Comparison of ENCODE assay signal across 23 cellular contexts in the genomic region with DNA sequence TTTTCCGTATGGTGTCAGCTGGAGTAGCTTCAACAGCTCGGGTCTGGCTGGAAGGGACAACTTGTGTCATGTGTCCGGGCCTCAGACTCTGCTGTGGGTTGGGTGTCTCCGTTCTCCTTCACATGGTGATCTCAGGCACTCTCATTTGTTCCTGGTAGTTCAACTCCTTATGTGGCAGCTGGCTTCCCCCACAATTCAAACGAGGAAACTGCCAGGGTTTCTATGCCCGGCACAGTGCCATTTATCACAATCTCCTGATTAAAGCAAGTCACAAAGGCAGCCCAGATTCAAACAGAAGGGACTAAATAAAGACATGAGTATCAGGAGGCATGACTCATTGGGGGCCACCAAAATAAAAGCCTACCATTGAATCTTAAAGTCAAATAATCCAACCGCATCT. TPM values are rescaled to one million over a fixed set of nuclear protein-coding genes. Genes with fewer than 3 reads are reported as not detected.
A peak's percentile ranks its signal among the peaks of the same experiment; 100 is the strongest.
DNase-seq lines count a peak whose midpoint lies in the region; ATAC-seq and TF ChIP-seq lines count a peak whose summit lies in the region.
"Had no signal": no experiment of that assay in that cellular context is flagged by ENCODE, and none has a peak within 500 bp of the region (broad histone marks: within the 10 kb centered on the region; RNA-seq: fewer than 3 reads in every experiment).

No MANE protein-coding gene starts in this region.

- H3K27me3 ChIP-seq in esophagus muscularis mucosa: no peaks in the 10 kb centered on the region
- no peaks in the 10 kb centered on the region for H3K27me3 ChIP-seq in mucosa of stomach (ENCODE audit: control insufficient read depth, insufficient read depth, low read length)
- H3K27me3 ChIP-seq in spleen (replicated peaks in 1 of 7): peaks cover 0 to 18% (median 0%) of the 10 kb centered on the region in 7 donors
- H3K27me3 ChIP-seq: BLaER1 had no signal

- H3K27ac ChIP-seq in esophagus muscularis mucosa (replicated peaks in 1 of 4) (no peak overlapping the region), spleen (no peak overlapping the region)
- H3K27ac ChIP-seq: BLaER1, HL-60, lower lobe of right lung, suprapubic skin had no signal

- TF ChIP-seq EP300 in esophagus muscularis mucosa (IDR thresholded peaks at IDR 0.05): no peak

- H3K4me3 Mint-ChIP-seq in natural killer cell: no peak overlapping the region
- H3K4me3 Mint-ChIP-seq: activated CD4-positive, alpha-beta T cell treated with anti-CD3 and anti-CD28 coated beads for 36 hours; activated naive CD4-positive, alpha-beta T cell treated with anti-CD3 and anti-CD28 coated beads, Interleukin-2, amount 10 ng/mL, durations not matched to agents 7 days and 5 days; activated T-cell treated with anti-CD3 and anti-CD28 coated beads, Interleukin-2, amount 50 U/mL, for 72 hours had no signal

- TF ChIP-seq POLR2A in esophagus muscularis mucosa (IDR thresholded peaks at IDR 0.05; ENCODE audit: low read depth) (no peak), spleen (IDR thresholded peaks at IDR 0.05) (no peak)

- no peak overlapping the region for H3K4me3 ChIP-seq in esophagus muscularis mucosa
- no peak overlapping the region for H3K4me3 ChIP-seq in mucosa of stomach (ENCODE audit: low read length)
- H3K4me3 ChIP-seq in spleen: no peak overlapping the region
- H3K4me3 ChIP-seq: BLaER1, lower lobe of right lung, suprapubic skin had no signal

- no peak for ATAC-seq in natural killer cell
- ATAC-seq: activated CD4-positive, alpha-beta T cell treated with anti-CD3 and anti-CD28 coated beads for 36 hours; activated T-cell treated with anti-CD3 and anti-CD28 coated beads, Interleukin-2, amount 50 U/mL, for 72 hours; lower lobe of right lung; sciatic nerve had no signal

- intact Hi-C loops in esophagus muscularis mucosa (cut with DNase I): no loop called here
- intact Hi-C loops in spleen (cut with DNase I; ENCODE audit: low total_unique reads): no loop called here
- intact Hi-C loops in natural killer cell (cut with micrococcal nuclease): no loop called here

- no peak for TF ChIP-seq CTCF in esophagus muscularis mucosa (IDR thresholded peaks at IDR 0.05)
- no peak for TF ChIP-seq CTCF in spleen (IDR thresholded peaks at IDR 0.05 in 8 of 11, conservative IDR thresholded peaks at IDR 0.05 in 3 of 11)
- TF ChIP-seq CTCF in natural killer cell (IDR thresholded peaks at IDR 0.05): no peak

- DNase-seq in Ammon's horn (ENCODE audit: low spot score) (peak; percentile 53), NCI-H2107 (lab: John Stamatoyannopoulos, UW) (peak; percentile 49), esophagus muscularis mucosa (ENCODE audit: extremely low spot score) (peak; percentile 68), spleen (no peak), natural killer cell (no peak), SW480 (ENCODE audit: low spot score) (no peak), HPDE6-E6E7 (ENCODE audit: extremely low spot score) (no peak)
- DNase-seq: activated CD4-positive, alpha-beta T cell treated with anti-CD3 and anti-CD28 coated beads for 36 hours; activated naive CD4-positive, alpha-beta T cell treated with anti-CD3 and anti-CD28 coated beads, Interleukin-2, amount 10 ng/mL, durations not matched to agents 7 days and 5 days; activated T-cell treated with anti-CD3 and anti-CD28 coated beads, Interleukin-2, amount 50 U/mL, for 72 hours; central memory CD4-positive, alpha-beta T cell; lower lobe of right lung; NCI-H1436; NCI-H2171 treated with DMSO at 0.1 percent for 48 hours; SHP77 treated with DMSO at 0.1 percent for 48 hours; T-helper 1 cell had no signal

- no peak overlapping the region for H3K27ac Mint-ChIP-seq in natural killer cell
- H3K27ac Mint-ChIP-seq: activated CD4-positive, alpha-beta T cell treated with anti-CD3 and anti-CD28 coated beads for 36 hours; activated naive CD4-positive, alpha-beta T cell treated with anti-CD3 and anti-CD28 coated beads, Interleukin-2, amount 10 ng/mL, durations not matched to agents 7 days and 5 days; activated T-cell treated with anti-CD3 and anti-CD28 coated beads, Interleukin-2, amount 50 U/mL, for 72 hours had no signal

- H3K9me3 ChIP-seq in esophagus muscularis mucosa: no peaks in the 10 kb centered on the region
- no peaks in the 10 kb centered on the region for H3K9me3 ChIP-seq in mucosa of stomach (ENCODE audit: control insufficient read depth, low read length)
- H3K9me3 ChIP-seq in spleen: no peaks in the 10 kb centered on the region
- H3K9me3 ChIP-seq: BLaER1, lower lobe of right lung, suprapubic skin had no signal

- H3K4me1 ChIP-seq in esophagus muscularis mucosa (no peaks in the 10 kb centered on the region), mucosa of stomach (ENCODE audit: control insufficient read depth, insufficient read depth, low read length) (peaks cover 55% of the 10 kb centered on the region), spleen (no peaks in the 10 kb centered on the region)
- H3K4me1 ChIP-seq: BLaER1, lower lobe of right lung, suprapubic skin had no signal

- 64% methylated on average over 7 of the region's 7 CpGs for WGBS in esophagus muscularis mucosa
- 60 to 68% (median 67%) methylated on average over 7 of the region's 7 CpGs for WGBS in spleen, 5 donors

- H3K4me1 Mint-ChIP-seq in natural killer cell: no peaks in the 10 kb centered on the region
- H3K4me1 Mint-ChIP-seq: activated CD4-positive, alpha-beta T cell treated with anti-CD3 and anti-CD28 coated beads for 36 hours; activated naive CD4-positive, alpha-beta T cell treated with anti-CD3 and anti-CD28 coated beads, Interleukin-2, amount 10 ng/mL, durations not matched to agents 7 days and 5 days had no signal

- H3K27me3 Mint-ChIP-seq in natural killer cell (ENCODE audit: low read depth in 2 of 2): peaks cover 19 to 54% of the 10 kb centered on the region in 2 donors

- H3K9me3 Mint-ChIP-seq in natural killer cell: no peaks in the 10 kb centered on the region
- H3K9me3 Mint-ChIP-seq: activated naive CD4-positive, alpha-beta T cell treated with anti-CD3 and anti-CD28 coated beads, Interleukin-2, amount 10 ng/mL, durations not matched to agents 7 days and 5 days; activated T-cell treated with anti-CD3 and anti-CD28 coated beads, Interleukin-2, amount 50 U/mL, for 72 hours had no signal

- peak overlapping the region; percentile 50 for H3K9ac ChIP-seq in mucosa of stomach (ENCODE audit: low read length)
- H3K9ac ChIP-seq: BLaER1 had no signal

- no peaks in the 10 kb centered on the region for H3K36me3 Mint-ChIP-seq in natural killer cell
- H3K36me3 Mint-ChIP-seq: activated naive CD4-positive, alpha-beta T cell treated with anti-CD3 and anti-CD28 coated beads, Interleukin-2, amount 10 ng/mL, durations not matched to agents 7 days and 5 days had no signal

- H3K36me3 ChIP-seq in esophagus muscularis mucosa (no peaks in the 10 kb centered on the region), mucosa of stomach (ENCODE audit: control insufficient read depth, insufficient read depth, low read length) (no peaks in the 10 kb centered on the region), spleen (no peaks in the 10 kb centered on the region)
- H3K36me3 ChIP-seq: BLaER1, lower lobe of right lung, suprapubic skin had no signal

RNA-seq across cellular contexts. Expression of gene MRO, which starts 22.7 kb away (rescaled TPM):
- total RNA-seq in esophagus muscularis mucosa (1 to 10 TPM in 1 of 4 donors, under 1 TPM in 3; 0.52 to 1.4 (median 0.83) TPM), spleen (1 to 10 TPM; 2.7 to 8.1 (median 5.4) TPM), natural killer cell (not detected)
- polyA plus RNA-seq in spleen: 1 to 10 TPM in 1 of 3 donors, under 1 TPM in 2; 0.48 to 1.5 (median 0.65) TPM
- total RNA-seq: activated CD4-positive, alpha-beta T cell treated with anti-CD3 and anti-CD28 coated beads for 36 hours; activated T-cell treated with anti-CD3 and anti-CD28 coated beads, Interleukin-2, amount 50 U/mL, for 72 hours; dermis microvascular lymphatic vessel endothelial cell; endothelial cell of umbilical vein had no signal
- polyA plus RNA-seq: endothelial cell of umbilical vein had no signal

Comparison
In these comparisons a context has a peak if more than half of its experiments do, and no peak if none do; other contexts are left out.
1. DNase-seq: peak in Ammon's horn (single experiment), NCI-H2107 (single experiment) and esophagus muscularis mucosa (single experiment); none in spleen (single experiment), natural killer cell (single experiment), SW480 (single experiment) and HPDE6-E6E7 (single experiment).